In genomic region chr22:23956301-23956900, GRCh38 we compare ENCODE assay signal across 9 cellular contexts. TPM values are rescaled to one million over a fixed set of nuclear protein-coding genes. Genes with fewer than 3 reads are reported as not detected.
DNase-seq lines count a peak whose midpoint lies in the region; ATAC-seq and TF ChIP-seq lines count a peak whose summit lies in the region.
"Not testable (repeated sequence)": the region's sequence is repeated elsewhere in the genome, so short reads cannot be mapped to it uniquely, and the experiment has no call there.
"Had no signal": no experiment of that assay in that cellular context is flagged by ENCODE, and none has a peak within 500 bp of the region (broad histone marks: within the 10 kb centered on the region; RNA-seq: fewer than 3 reads in every experiment).

No MANE protein-coding gene starts in this region.

- DNase-seq in CD4-positive, CD25-positive, alpha-beta regulatory T cell = peak; percentile 74 to 79 (median 75)
- DNase-seq in HFFc6 = peak; percentile 50
- DNase-seq in NCI-H460 (ENCODE audit: extremely low read depth, low read depth) = peak; percentile 62
- peak in 53 of 56 donors; percentile 6 to 93 (median 54) for DNase-seq in amygdala (lab: John Stamatoyannopoulos, UW)
- peak; percentile 46 to 95 (median 84) for DNase-seq in head of caudate nucleus
- peak; percentile 83 for DNase-seq in nephron progenitor cell
- DNase-seq in stimulated activated CD8-positive, alpha-beta memory T cell treated with anti-CD3 and anti-CD28 coated beads, Interleukin-15, amount 100 ng/mL, for 48 hours (ENCODE audit: low read depth in 2 of 2) = peak; percentile 42 to 63

- not testable (repeated sequence) for H3K9me3 Mint-ChIP-seq in CD4-positive, CD25-positive, alpha-beta regulatory T cell; HFFc6; nephron progenitor cell

- H3K4me1 Mint-ChIP-seq in CD4-positive, CD25-positive, alpha-beta regulatory T cell; HFFc6 (ENCODE audit: low read depth); nephron progenitor cell: not testable (repeated sequence)

- H3K27ac ChIP-seq in CD4-positive, CD25-positive, alpha-beta regulatory T cell (ENCODE audit: insufficient read depth, low read length, poor library complexity, severe bottlenecking) = not testable (repeated sequence)

- ATAC-seq in CD4-positive, CD25-positive, alpha-beta regulatory T cell (ENCODE audit: low read depth in 2 of 2) = peak; percentile 86 to 87

- H3K36me3 Mint-ChIP-seq in CD4-positive, CD25-positive, alpha-beta regulatory T cell; HFFc6 (ENCODE audit: low read depth); nephron progenitor cell (ENCODE audit: low read depth): not testable (repeated sequence)

- intact Hi-C loops in head of caudate nucleus (cut with DNase I) = loop anchor here (10.0 kb wide), 1 partner anchor 568 kb away; no protein-coding TSS in a partner anchor

- H3K4me3 ChIP-seq in CD4-positive, CD25-positive, alpha-beta regulatory T cell (ENCODE audit: low read depth, low read length); WI38 (ENCODE audit: low read depth, low read length): not testable (repeated sequence)

- H3K36me3 ChIP-seq in CD4-positive, CD25-positive, alpha-beta regulatory T cell (ENCODE audit: control insufficient read depth, insufficient read depth, low read length) = not testable (repeated sequence)

- not testable (repeated sequence) for H3K27me3 ChIP-seq in CD4-positive, CD25-positive, alpha-beta regulatory T cell (ENCODE audit: control insufficient read depth, insufficient read depth, low read length)

- not testable (repeated sequence) for H3K4me3 Mint-ChIP-seq in CD4-positive, CD25-positive, alpha-beta regulatory T cell; HFFc6
- peak overlapping the region; percentile 59 for H3K4me3 Mint-ChIP-seq in nephron progenitor cell

- not testable (repeated sequence) for H3K9me3 ChIP-seq in CD4-positive, CD25-positive, alpha-beta regulatory T cell (ENCODE audit: control insufficient read depth in 2 of 2, low read length in 2 of 2)

- peak overlapping the region in 2 of 3 donors; percentile 15 to 16 for H3K27ac Mint-ChIP-seq in CD4-positive, CD25-positive, alpha-beta regulatory T cell
- H3K27ac Mint-ChIP-seq in HFFc6, nephron progenitor cell: not testable (repeated sequence)

- TF ChIP-seq CTCF in HFFc6 (IDR thresholded peaks at IDR 0.05) = peak; percentile 84
- TF ChIP-seq CTCF in WI38 (IDR thresholded peaks at IDR 0.05; ENCODE audit: low read depth, low read length) = peak; percentile 80
- peak; percentile 82 for TF ChIP-seq CTCF in nephron progenitor cell (IDR thresholded peaks at IDR 0.05)

- not testable (repeated sequence) for H3K27me3 Mint-ChIP-seq in CD4-positive, CD25-positive, alpha-beta regulatory T cell; HFFc6 (ENCODE audit: insufficient read depth); nephron progenitor cell (ENCODE audit: low read depth, poor library complexity)

- H3K4me1 ChIP-seq in CD4-positive, CD25-positive, alpha-beta regulatory T cell (ENCODE audit: control insufficient read depth, insufficient read depth, low read length, poor library complexity, severe bottlenecking) = not testable (repeated sequence)

RNA-seq across cellular contexts. Expression of gene GSTT2B, which starts 4.6 kb away (rescaled TPM):
- not detected for total RNA-seq in CD4-positive, CD25-positive, alpha-beta regulatory T cell
- not detected for polyA plus RNA-seq in CD4-positive, CD25-positive, alpha-beta regulatory T cell
- total RNA-seq in HFFc6 (2021; fragmentation: NEBNext Ultra II Directional; extraction: Animal tissue kit (Norgen Biotek cat#: 25700)) = 10 to 100 TPM; 31.4 to 39.2 (median 34.1) TPM
- total RNA-seq in NCI-H460 (2014; rRNA removed; shearing (Covaris generic)) = 1.2 TPM in 1 of 2 replicates, not detected in the other
- 5.8 and 9.2 TPM in 2 replicates for polyA plus RNA-seq in NCI-H460 (2014; cell fraction: nucleus; rRNA removed)

RNA-seq across cellular contexts. Expression of gene DDTL, which starts 10.3 kb away (rescaled TPM):
- 4.4 TPM for total RNA-seq in CD4-positive, CD25-positive, alpha-beta regulatory T cell
- polyA plus RNA-seq in CD4-positive, CD25-positive, alpha-beta regulatory T cell = 1 to 10 TPM; 1.2 to 3.2 (median 2.1) TPM
- under 1 TPM; 0.26 to 0.66 (median 0.47) TPM for total RNA-seq in HFFc6 (2021; fragmentation: NEBNext Ultra II Directional; extraction: Animal tissue kit (Norgen Biotek cat#: 25700))
- total RNA-seq in NCI-H460 (2014; rRNA removed; shearing (Covaris generic)) = 0.84 TPM in 1 of 2 replicates, not detected in the other
- polyA plus RNA-seq in NCI-H460 (2014; cell fraction: nucleus; rRNA removed) = not detected in 2 replicates

RNA-seq across cellular contexts. Expression of gene DDT, which starts 17.8 kb away (rescaled TPM):
- total RNA-seq in CD4-positive, CD25-positive, alpha-beta regulatory T cell = 68.0 TPM
- polyA plus RNA-seq in CD4-positive, CD25-positive, alpha-beta regulatory T cell = 100 to 1,000 TPM; 117 to 142 (median 132) TPM
- total RNA-seq in HFFc6 (2021; fragmentation: NEBNext Ultra II Directional; extraction: Animal tissue kit (Norgen Biotek cat#: 25700)) = 100 to 1,000 TPM in 4 of 6 experiments, 10 to 100 TPM in 2; 96.1 to 120 (median 108) TPM
- total RNA-seq in NCI-H460 (2014; rRNA removed; shearing (Covaris generic)) = 91.4 and 116 TPM in 2 replicates
- polyA plus RNA-seq in NCI-H460 (2014; cell fraction: nucleus; rRNA removed) = 58.0 and 74.1 TPM in 2 replicates

RNA-seq across cellular contexts. Expression of gene GSTT2, which starts 23.5 kb away (rescaled TPM):
- not detected for total RNA-seq in CD4-positive, CD25-positive, alpha-beta regulatory T cell
- not detected for polyA plus RNA-seq in CD4-positive, CD25-positive, alpha-beta regulatory T cell
- under 1 TPM in 5 of 6 experiments, not detected in 1; 0.38 to 0.64 (median 0.43) TPM for total RNA-seq in HFFc6 (2021; fragmentation: NEBNext Ultra II Directional; extraction: Animal tissue kit (Norgen Biotek cat#: 25700))
- total RNA-seq in NCI-H460 (2014; rRNA removed; shearing (Covaris generic)) = not detected in 2 replicates
- 1.4 TPM in 1 of 2 replicates, not detected in the other for polyA plus RNA-seq in NCI-H460 (2014; cell fraction: nucleus; rRNA removed)
- total RNA-seq: T-helper 1 cell treated with Interleukin-12 subunit alpha and Interleukin-12 subunit beta and Interleukin-4 antibody, amounts not matched to agents 30 ng/mL and 1 ng/mL, for 36 hours had no signal

RNA-seq across cellular contexts. Expression of gene GSTT4, which starts 48.9 kb away (rescaled TPM):
- total RNA-seq in CD4-positive, CD25-positive, alpha-beta regulatory T cell = not detected
- polyA plus RNA-seq in CD4-positive, CD25-positive, alpha-beta regulatory T cell = not detected
- total RNA-seq in HFFc6 (2021; fragmentation: NEBNext Ultra II Directional; extraction: Animal tissue kit (Norgen Biotek cat#: 25700)) = not detected
- not detected in 2 replicates for total RNA-seq in NCI-H460 (2014; rRNA removed; shearing (Covaris generic))
- not detected in 2 replicates for polyA plus RNA-seq in NCI-H460 (2014; cell fraction: nucleus; rRNA removed)
- total RNA-seq: T-helper 1 cell treated with Interleukin-12 subunit alpha and Interleukin-12 subunit beta and Interleukin-4 antibody, amounts not matched to agents 30 ng/mL and 1 ng/mL, for 36 hours had no signal

Comparison
In these comparisons a context has a peak if more than half of its experiments do, and no peak if none do; other contexts are left out.
1. RNA of gene GSTT2B, which starts 4.6 kb away (total RNA-seq): 31.4 to 39.2 TPM in HFFc6; 1.2 TPM in NCI-H460 and not detected in CD4-positive, CD25-positive, alpha-beta regulatory T cell (single experiment); every median in the first group is over 10 times any median in the second.
2. Peak in every context shown above with its lines, with median percentiles within 50 percentile points of each other: DNase-seq and CTCF ChIP-seq.